37 cellular contexts compared by ENCODE assay signal in the genomic region with DNA sequence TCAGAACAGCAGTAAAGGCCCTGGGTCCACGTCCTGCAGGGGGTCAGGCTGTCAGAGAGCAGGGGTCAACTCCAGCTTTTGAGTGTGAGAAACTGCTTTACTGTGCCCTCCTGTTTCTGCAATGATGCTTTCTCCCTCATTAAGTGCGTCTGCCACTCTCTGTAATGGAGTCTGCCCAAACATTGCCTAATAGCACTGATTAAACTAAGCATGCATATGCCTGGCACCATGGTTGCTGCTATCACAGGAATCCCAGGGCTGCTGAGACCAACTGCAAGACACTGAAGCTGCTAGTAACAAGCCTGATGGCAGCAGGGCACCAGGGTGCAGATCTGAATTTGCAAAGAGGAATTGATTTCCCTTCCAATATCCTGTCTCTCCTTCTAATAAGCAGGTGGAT.
"Had no signal": no experiment of that assay in that cellular context is flagged by ENCODE, and none has a peak within 500 bp of the region (broad histone marks: within the 10 kb centered on the region; RNA-seq: fewer than 3 reads in every experiment).

No MANE protein-coding gene starts in this region.

- ATAC-seq: activated CD4-positive, CD25-positive, alpha-beta regulatory T cell treated with anti-CD3 and anti-CD28 coated beads, Interleukin-2, amount 50 U/mL, for 24 hours; activated CD8-positive, alpha-beta T cell treated with anti-CD3 and anti-CD28 coated beads for 36 hours; activated naive CD8-positive, alpha-beta T cell treated with anti-CD3 and anti-CD28 coated beads, Interleukin-2, amount 50 U/mL, for 24 hours; gastroesophageal sphincter; heart right ventricle; T-helper 17 cell had no signal

- H3K9me3 Mint-ChIP-seq: activated B cell treated with CpG ODN at 0.5 μM for 24 hours; activated CD8-positive, alpha-beta T cell treated with anti-CD3 and anti-CD28 coated beads for 36 hours; activated naive CD4-positive, alpha-beta T cell treated with anti-CD3 and anti-CD28 coated beads for 36 hours; activated naive CD4-positive, alpha-beta T cell treated with anti-CD3 and anti-CD28 coated beads, Interleukin-2, amount 50 U/mL, for 24 hours; activated naive CD8-positive, alpha-beta T cell treated with anti-CD3 and anti-CD28 coated beads for 36 hours; activated naive CD8-positive, alpha-beta T cell treated with anti-CD3 and anti-CD28 coated beads, Interleukin-2, amount 50 U/mL, for 24 hours; activated T-helper 1 cell treated with anti-CD3 and anti-CD28 coated beads, Interleukin-12 subunit alpha, Interleukin-12 subunit beta, Interleukin-2, Interleukin-4 antibody, amounts not matched to agents 30 ng/mL and 10 ng/mL and 1 ng/mL, durations not matched to agents 14 hours and 24 hours and 36 hours; activated T-helper 2 cell treated with anti-CD3 and anti-CD28 coated beads, Interferon-gamma antibody, Interleukin-2, Interleukin-4, amounts not matched to agents 10 μg/mL and 5 μg/mL and 100 μg/mL, durations not matched to agents 14 hours and 24 hours and 36 hours; brain; central memory CD8-positive, alpha-beta T cell; T-helper 2 cell treated with Interferon-gamma antibody and Interleukin-4, amounts not matched to agents 5 μg/mL and 100 μg/mL, for 36 hours had no signal

- H3K36me3 Mint-ChIP-seq: activated naive CD4-positive, alpha-beta T cell treated with anti-CD3 and anti-CD28 coated beads, Interleukin-2, amount 50 U/mL, for 24 hours; activated naive CD8-positive, alpha-beta T cell treated with anti-CD3 and anti-CD28 coated beads for 36 hours; brain had no signal

- H3K9me3 ChIP-seq: adrenal gland, ascending aorta, breast epithelium, esophagus squamous epithelium, gastroesophageal sphincter, heart right ventricle had no signal

- H3K4me1 Mint-ChIP-seq: activated B cell treated with CpG ODN at 0.5 μM for 24 hours; activated naive CD4-positive, alpha-beta T cell treated with anti-CD3 and anti-CD28 coated beads, Interleukin-2, amount 50 U/mL, for 24 hours; activated naive CD8-positive, alpha-beta T cell treated with anti-CD3 and anti-CD28 coated beads, Interleukin-2, amount 50 U/mL, for 24 hours; central memory CD8-positive, alpha-beta T cell had no signal

- H2AFZ ChIP-seq: hepatocyte had no signal

- DNase-seq: activated B cell treated with CpG ODN at 0.5 μM for 24 hours; activated CD4-positive, alpha-beta T cell treated with anti-CD3 and anti-CD28 coated beads for 48 hours; activated CD4-positive, alpha-beta T cell treated with anti-CD3 and anti-CD28 coated beads, Interleukin-2, amount 50 U/mL, for 1 hour; activated CD4-positive, alpha-beta T cell treated with anti-CD3 and anti-CD28 coated beads, Interleukin-2, amount 50 U/mL, for 48 hours; activated CD8-positive, alpha-beta memory T cell treated with anti-CD3 and anti-CD28 coated beads for 24 hours; activated CD8-positive, alpha-beta memory T cell treated with anti-CD3 and anti-CD28 coated beads, Interleukin-2, amount 50 U/mL, for 4 hours; activated CD8-positive, alpha-beta T cell treated with anti-CD3 and anti-CD28 coated beads for 36 hours; activated effector memory CD4-positive, alpha-beta T cell treated with anti-CD3 and anti-CD28 coated beads, Interleukin-2, amount 50 U/mL, for 16 hours; activated naive CD4-positive, alpha-beta T cell treated with anti-CD3 and anti-CD28 coated beads for 36 hours; activated naive CD8-positive, alpha-beta T cell treated with anti-CD3 and anti-CD28 coated beads for 36 hours; activated naive CD8-positive, alpha-beta T cell treated with anti-CD3 and anti-CD28 coated beads, Interleukin-2, amount 50 U/mL, for 24 hours; activated T-cell treated with anti-CD3 and anti-CD28 coated beads, Interleukin-2, amount 50 U/mL, for 1 hour; activated T-cell treated with anti-CD3 and anti-CD28 coated beads, Interleukin-2, amount 50 U/mL, for 48 hours; adrenal gland; amygdala; cortex of kidney; dermis blood vessel endothelial cell; effector CD8-positive, alpha-beta T cell; esophagus squamous epithelium; foreskin melanocyte; heart right ventricle; T-helper 17 cell; T1000; WERI-Rb-1 had no signal

- H3K4me3 ChIP-seq: adrenal gland, ascending aorta, breast epithelium, cardiac muscle cell, esophagus squamous epithelium, gastroesophageal sphincter, heart right ventricle, hepatocyte had no signal

- H3K27me3 ChIP-seq: adrenal gland, ascending aorta, breast epithelium, cardiac muscle cell, hepatocyte had no signal

- H3K4me2 ChIP-seq: hepatocyte had no signal

- H3K36me3 ChIP-seq: adrenal gland, ascending aorta, breast epithelium, cardiac muscle cell, esophagus squamous epithelium, gastroesophageal sphincter, heart right ventricle, WERI-Rb-1 had no signal

- H3K79me2 ChIP-seq: hepatocyte had no signal

- H3K4me1 ChIP-seq: adrenal gland, ascending aorta, breast epithelium had no signal

- H3K27ac Mint-ChIP-seq: activated B cell treated with CpG ODN at 0.5 μM for 24 hours; activated CD8-positive, alpha-beta T cell treated with anti-CD3 and anti-CD28 coated beads for 36 hours; activated naive CD4-positive, alpha-beta T cell treated with anti-CD3 and anti-CD28 coated beads for 36 hours; activated naive CD4-positive, alpha-beta T cell treated with anti-CD3 and anti-CD28 coated beads, Interleukin-2, amount 50 U/mL, for 24 hours; activated naive CD8-positive, alpha-beta T cell treated with anti-CD3 and anti-CD28 coated beads for 36 hours; activated naive CD8-positive, alpha-beta T cell treated with anti-CD3 and anti-CD28 coated beads, Interleukin-2, amount 50 U/mL, for 24 hours; activated T-helper 1 cell treated with anti-CD3 and anti-CD28 coated beads, Interleukin-12 subunit alpha, Interleukin-12 subunit beta, Interleukin-2, Interleukin-4 antibody, amounts not matched to agents 30 ng/mL and 10 ng/mL and 1 ng/mL, durations not matched to agents 14 hours and 24 hours and 36 hours; activated T-helper 2 cell treated with anti-CD3 and anti-CD28 coated beads, Interferon-gamma antibody, Interleukin-2, Interleukin-4, amounts not matched to agents 10 μg/mL and 5 μg/mL and 100 μg/mL, durations not matched to agents 14 hours and 24 hours and 36 hours; T-helper 17 cell; T-helper 2 cell treated with Interferon-gamma antibody and Interleukin-4, amounts not matched to agents 5 μg/mL and 100 μg/mL, for 36 hours had no signal

- H3K4me3 Mint-ChIP-seq: activated B cell treated with CpG ODN at 0.5 μM for 24 hours; activated CD8-positive, alpha-beta T cell treated with anti-CD3 and anti-CD28 coated beads for 36 hours; activated naive CD4-positive, alpha-beta T cell treated with anti-CD3 and anti-CD28 coated beads for 36 hours; activated naive CD4-positive, alpha-beta T cell treated with anti-CD3 and anti-CD28 coated beads, Interleukin-2, amount 50 U/mL, for 24 hours; activated naive CD8-positive, alpha-beta T cell treated with anti-CD3 and anti-CD28 coated beads for 36 hours; activated naive CD8-positive, alpha-beta T cell treated with anti-CD3 and anti-CD28 coated beads, Interleukin-2, amount 50 U/mL, for 24 hours; activated T-helper 1 cell treated with anti-CD3 and anti-CD28 coated beads, Interleukin-12 subunit alpha, Interleukin-12 subunit beta, Interleukin-2, Interleukin-4 antibody, amounts not matched to agents 30 ng/mL and 10 ng/mL and 1 ng/mL, durations not matched to agents 14 hours and 24 hours and 36 hours; central memory CD8-positive, alpha-beta T cell; T-helper 17 cell; T-helper 2 cell treated with Interferon-gamma antibody and Interleukin-4, amounts not matched to agents 5 μg/mL and 100 μg/mL, for 36 hours had no signal

- H3K27ac ChIP-seq: ascending aorta, breast epithelium, cardiac muscle cell, epithelial cell of prostate, esophagus squamous epithelium, gastroesophageal sphincter, heart right ventricle, hepatocyte, WERI-Rb-1 had no signal
